In the genomic region with DNA sequence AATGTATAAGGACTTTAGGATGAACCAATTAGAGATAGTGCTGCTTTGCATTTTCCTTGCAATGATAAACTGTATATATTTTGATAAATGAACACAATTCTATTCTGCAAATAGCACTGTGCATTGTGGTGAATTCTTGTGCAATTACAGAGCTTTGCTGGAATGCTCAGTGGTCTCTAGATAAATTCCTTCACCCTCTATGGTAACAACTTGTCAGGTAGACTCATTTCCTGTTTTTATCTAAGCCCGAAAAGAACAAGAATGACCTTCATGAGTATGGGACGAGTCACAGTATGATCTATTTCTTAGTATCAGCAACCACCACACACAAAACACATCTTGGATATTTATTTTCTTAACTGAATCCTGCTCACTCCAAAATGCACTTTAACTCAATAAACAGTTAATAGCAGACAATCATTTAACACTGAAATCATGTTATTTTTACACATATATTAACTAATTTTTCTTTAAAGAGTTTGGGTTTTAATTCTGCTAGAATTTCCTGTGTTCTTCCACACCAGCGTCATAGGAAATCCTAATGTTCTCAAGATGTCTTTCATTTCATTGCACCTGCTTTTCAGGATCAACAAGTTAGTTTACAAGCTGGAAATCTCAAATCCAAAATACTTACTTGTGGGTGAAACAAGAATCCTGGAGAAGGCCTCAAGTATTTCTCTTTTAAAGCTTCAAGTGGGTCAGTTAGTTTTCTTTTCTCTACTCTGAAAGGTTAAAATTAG, we compare ENCODE assay signal across 13 cellular contexts.
DNase-seq lines count a peak whose midpoint lies in the region; ATAC-seq and TF ChIP-seq lines count a peak whose summit lies in the region.
"Had no signal": no experiment of that assay in that cellular context is flagged by ENCODE, and none has a peak within 500 bp of the region (broad histone marks: within the 10 kb centered on the region; RNA-seq: fewer than 3 reads in every experiment).

No MANE protein-coding gene starts in this region.

- H3K9me3 ChIP-seq in heart right ventricle: no peaks in the 10 kb centered on the region
- H3K9me3 ChIP-seq in right cardiac atrium (ENCODE audit: control insufficient read depth, low read length): no peaks in the 10 kb centered on the region
- no peaks in the 10 kb centered on the region for H3K9me3 ChIP-seq in adipocyte (ENCODE audit: control insufficient read depth, low read length)
- H3K9me3 ChIP-seq in thyroid gland: no peaks in the 10 kb centered on the region

- H3K4me1 ChIP-seq in heart right ventricle (peaks cover 0 to 50% (median 12%) of the 10 kb centered on the region in 9 donors), right cardiac atrium (ENCODE audit: control insufficient read depth, insufficient read depth, low read length) (peaks cover 3% of the 10 kb centered on the region), adipocyte (ENCODE audit: control insufficient read depth, insufficient read depth, low read length) (peaks cover 15% of the 10 kb centered on the region), thyroid gland (peaks cover 11 to 12% of the 10 kb centered on the region in 2 donors)

- 42 to 52% methylated on average over 3 of the region's 3 CpGs for WGBS in heart right ventricle, 2 donors
- 43% methylated on average over 3 of the region's 3 CpGs for WGBS in right cardiac atrium
- 40% methylated on average over 3 of the region's 3 CpGs for WGBS in thyroid gland, 2 donors

- H3K4me3 ChIP-seq in heart right ventricle (no peak overlapping the region), right cardiac atrium (ENCODE audit: low read length) (no peak overlapping the region), adipocyte (ENCODE audit: low read length) (no peak overlapping the region), thyroid gland (replicated peaks in 1 of 3) (no peak overlapping the region)

- intact Hi-C loops in heart right ventricle (cut with DNase I) (no loop called here), right cardiac atrium (cut with DNase I) (no loop called here), thyroid gland (cut with DNase I) (no loop called here)

- peak overlapping the region in 7 of 10 donors; percentile 27 to 74 (median 50) for H3K27ac ChIP-seq in heart right ventricle
- H3K27ac ChIP-seq in right cardiac atrium (ENCODE audit: low read length): no peak overlapping the region
- H3K27ac ChIP-seq in thyroid gland: peak overlapping the region in 2 of 3 donors; percentile 3 to 57
- H3K27ac ChIP-seq: HL-60 had no signal

- H3K27me3 ChIP-seq in heart right ventricle (no peaks in the 10 kb centered on the region), right cardiac atrium (ENCODE audit: control insufficient read depth, insufficient read depth) (no peaks in the 10 kb centered on the region), adipocyte (replicated peaks; ENCODE audit: control insufficient read depth, insufficient read depth, low read length) (no peaks in the 10 kb centered on the region), thyroid gland (no peaks in the 10 kb centered on the region)

- H3K36me3 ChIP-seq in heart right ventricle (peaks cover 0 to 51% (median 0%) of the 10 kb centered on the region in 9 donors), adipocyte (ENCODE audit: control insufficient read depth, insufficient read depth, low read length, severe bottlenecking) (no peaks in the 10 kb centered on the region), thyroid gland (no peaks in the 10 kb centered on the region)

- DNase-seq in heart right ventricle (no peak), right cardiac atrium (no peak), adipocyte (ENCODE audit: low read depth) (peak; percentile 53), glomerular endothelial cell (ENCODE audit: extremely low read depth, low read depth, low spot score) (peak; percentile 87), thyroid gland (no peak)
- DNase-seq: activated CD4-positive, alpha-beta T cell treated with anti-CD3 and anti-CD28 coated beads for 36 hours; activated naive CD4-positive, alpha-beta T cell; NCI-H146 had no signal

- TF ChIP-seq CTCF in heart right ventricle (IDR thresholded peaks at IDR 0.05) (no peak), thyroid gland (IDR thresholded peaks at IDR 0.05) (no peak)

- no peak for TF ChIP-seq POLR2A in thyroid gland (IDR thresholded peaks at IDR 0.05)

- ATAC-seq in heart right ventricle: peak in 4 of 8 donors; percentile 39 to 61 (median 48)
- no peak for ATAC-seq in right cardiac atrium
- ATAC-seq in esophagus mucosa: no peak
- ATAC-seq in HG02678 (IDR thresholded peaks at IDR 0.05; ENCODE audit: unreplicated experiment): no peak
- no peak for ATAC-seq in GM18517 (IDR thresholded peaks at IDR 0.05; ENCODE audit: unreplicated experiment)
- ATAC-seq: activated CD4-positive, alpha-beta T cell treated with anti-CD3 and anti-CD28 coated beads for 36 hours; Panc1 had no signal

- no peak overlapping the region for H3K9ac ChIP-seq in adipocyte (ENCODE audit: low read length)

Comparison
In these comparisons a context has a peak if more than half of its experiments do, and no peak if none do; other contexts are left out.
1. DNase-seq: peak in adipocyte (single experiment) and glomerular endothelial cell (single experiment); none in heart right ventricle (0 of 2), right cardiac atrium (0 of 3) and thyroid gland (0 of 2).